11 cellular contexts compared by ENCODE assay signal in genomic region chr16:85057212-85057889, GRCh38. TPM values are rescaled to one million over a fixed set of nuclear protein-coding genes. Genes with fewer than 3 reads are reported as not detected.
DNase-seq lines count a peak whose midpoint lies in the region; ATAC-seq and TF ChIP-seq lines count a peak whose summit lies in the region.
"Had no signal": no experiment of that assay in that cellular context is flagged by ENCODE, and none has a peak within 500 bp of the region (broad histone marks: within the 10 kb centered on the region; RNA-seq: fewer than 3 reads in every experiment).

No MANE protein-coding gene starts in this region.

- H3K36me3 Mint-ChIP-seq in CD4-positive, alpha-beta memory T cell, result peaks cover 0 to 1% of the 10 kb centered on the region in 2 donors
- H3K36me3 Mint-ChIP-seq in activated naive CD8-positive, alpha-beta T cell, result peaks cover 2% of the 10 kb centered on the region
- H3K36me3 Mint-ChIP-seq in mesothelial cell of epicardium, result no peaks in the 10 kb centered on the region

- peaks cover 43% of the 10 kb centered on the region for H3K4me1 ChIP-seq in CD4-positive, alpha-beta memory T cell (ENCODE audit: insufficient read depth, low read length)
- peaks cover 4% of the 10 kb centered on the region for H3K4me1 ChIP-seq in HEK293 (ENCODE audit: control insufficient read depth, insufficient read depth, low read length)
- no peaks in the 10 kb centered on the region for H3K4me1 ChIP-seq in mesendoderm (ENCODE audit: control insufficient read depth, low read depth, low read length)

- H3K27ac ChIP-seq in CD4-positive, alpha-beta memory T cell (ENCODE audit: low read depth, low read length), result peak overlapping the region; percentile 6
- no peak overlapping the region for H3K27ac ChIP-seq in HEK293 (ENCODE audit: extremely low read depth, low read depth, low read length)
- no peak overlapping the region for H3K27ac ChIP-seq in mesendoderm (ENCODE audit: low read depth, low read length)
- H3K27ac ChIP-seq: KMS-11, tibial artery had no signal

- intact Hi-C loops in CD4-positive, alpha-beta memory T cell (cut with micrococcal nuclease), result no loop called here

- H3K4me3 Mint-ChIP-seq in CD4-positive, alpha-beta memory T cell, result peak overlapping the region in 7 of 8 donors; percentile 44 to 84 (median 56)
- H3K4me3 Mint-ChIP-seq in activated naive CD8-positive, alpha-beta T cell, result no peak overlapping the region
- no peak overlapping the region for H3K4me3 Mint-ChIP-seq in mesothelial cell of epicardium

- no peak for ATAC-seq in GM18867 (IDR thresholded peaks at IDR 0.05; ENCODE audit: unreplicated experiment)

- H3K9me3 ChIP-seq in CD4-positive, alpha-beta memory T cell (ENCODE audit: control insufficient read depth in 1 of 2, low read length in 2 of 2), result no peaks in the 10 kb centered on the region
- H3K9me3 ChIP-seq in HEK293 (ENCODE audit: control insufficient read depth, insufficient read depth, low read depth, low read length), result no peaks in the 10 kb centered on the region
- H3K9me3 ChIP-seq: tibial artery had no signal

- H2AK5ac ChIP-seq in mesendoderm (ENCODE audit: low read length), result no peak overlapping the region

- H3K4me1 Mint-ChIP-seq in CD4-positive, alpha-beta memory T cell, result peaks cover 37 to 50% (median 38%) of the 10 kb centered on the region in 4 donors
- H3K4me1 Mint-ChIP-seq in activated naive CD8-positive, alpha-beta T cell (ENCODE audit: low read depth), result peaks cover 64% of the 10 kb centered on the region
- peaks cover 17% of the 10 kb centered on the region for H3K4me1 Mint-ChIP-seq in mesothelial cell of epicardium

- CTCF ChIA-PET in CD4-positive, alpha-beta memory T cell (lab: Charles Lee; ENCODE audit: partially characterized antibody), result interaction anchor here (0.6 to 2.9 kb wide), 7 partner anchors 14 to 106 kb away, joined by 3 to 41 read pairs (median 5); partner anchors contain the start of gene ZDHHC7
- CTCF ChIA-PET in HEK293 (lab: Yijun Ruan, JAX), result interaction anchor here (0.6 to 4.3 kb wide), 9 partner anchors 11 to 545 kb away, joined by 3 to 23 read pairs (median 4); no protein-coding TSS in a partner anchor

- H3K36me3 ChIP-seq in CD4-positive, alpha-beta memory T cell (ENCODE audit: insufficient read depth, low read length), result no peaks in the 10 kb centered on the region
- no peaks in the 10 kb centered on the region for H3K36me3 ChIP-seq in HEK293 (ENCODE audit: control insufficient read depth in 2 of 2, insufficient read depth in 1 of 2, low read length in 2 of 2)
- no peaks in the 10 kb centered on the region for H3K36me3 ChIP-seq in mesendoderm (ENCODE audit: control insufficient read depth, insufficient read depth, low read length)
- H3K36me3 ChIP-seq: tibial artery had no signal

- H3K27me3 ChIP-seq in CD4-positive, alpha-beta memory T cell (ENCODE audit: insufficient read depth, low read length), result no peaks in the 10 kb centered on the region
- H3K27me3 ChIP-seq in mesendoderm (ENCODE audit: insufficient read depth, low read length, poor library complexity), result no peaks in the 10 kb centered on the region
- H3K27me3 ChIP-seq: tibial artery had no signal

- H3K79me1 ChIP-seq in mesendoderm (ENCODE audit: low read length), result no peaks in the 10 kb centered on the region

- POLR2A ChIA-PET in CD4-positive, alpha-beta memory T cell (lab: Charles Lee; ENCODE audit: partially characterized antibody), result interaction anchor here (0.6 to 3.4 kb wide), 7 partner anchors 9 to 72 kb away, joined by 3 to 28 read pairs (median 4); partner anchors contain the start of genes KIAA0513 and ZDHHC7
- POLR2A ChIA-PET in HEK293 (lab: Yijun Ruan, JAX), result interaction anchor here (0.5 kb wide), 1 partner anchor 45 kb away, joined by 3 read pairs; no protein-coding TSS in a partner anchor

- H3K4ac ChIP-seq in mesendoderm (ENCODE audit: low read depth, low read length), result no peak overlapping the region

- no peak overlapping the region for H3K23ac ChIP-seq in mesendoderm (ENCODE audit: low read length)

- no peak overlapping the region for H4K5ac ChIP-seq in mesendoderm (ENCODE audit: low read length)

- no peak overlapping the region for H3K18ac ChIP-seq in mesendoderm (ENCODE audit: low read length)

- no peak overlapping the region for H4K8ac ChIP-seq in mesendoderm (ENCODE audit: low read depth, low read length)

- no peaks in the 10 kb centered on the region for H3K79me2 ChIP-seq in mesendoderm (ENCODE audit: control insufficient read depth, insufficient read depth, low read length)

- no peak overlapping the region for H3K56ac ChIP-seq in mesendoderm (ENCODE audit: low read length)

- H2BK5ac ChIP-seq in mesendoderm (ENCODE audit: low read length), result no peak overlapping the region

- no peak overlapping the region for H3K4me2 ChIP-seq in mesendoderm (ENCODE audit: low read length)
- H3K4me2 ChIP-seq: KMS-11 had no signal

- H3K27me3 Mint-ChIP-seq in CD4-positive, alpha-beta memory T cell, result no peaks in the 10 kb centered on the region
- no peaks in the 10 kb centered on the region for H3K27me3 Mint-ChIP-seq in activated naive CD8-positive, alpha-beta T cell
- H3K27me3 Mint-ChIP-seq in mesothelial cell of epicardium (ENCODE audit: low read depth), result peaks cover 3% of the 10 kb centered on the region

- no CpG with 5 or more reads among the region's 9 CpGs for WGBS in mesendoderm (ENCODE audit: extremely low coverage, insufficient coverage, low lambda C conversion rate)

- no peaks in the 10 kb centered on the region for H3K9me3 Mint-ChIP-seq in CD4-positive, alpha-beta memory T cell
- H3K9me3 Mint-ChIP-seq in activated naive CD8-positive, alpha-beta T cell (ENCODE audit: low read depth), result no peaks in the 10 kb centered on the region
- H3K9me3 Mint-ChIP-seq in mesothelial cell of epicardium, result no peaks in the 10 kb centered on the region

- TF ChIP-seq CTCF in HEK293 (tag by site-specific recombination; IDR thresholded peaks at IDR 0.05), result peak; percentile 57
- TF ChIP-seq CTCF in mesothelial cell of epicardium (IDR thresholded peaks at IDR 0.05; ENCODE audit: unreplicated experiment), result no peak

- no peak overlapping the region for H3K9ac ChIP-seq in mesendoderm (ENCODE audit: low read length)
- H3K9ac ChIP-seq: KMS-11 had no signal

- peak overlapping the region; percentile 84 to 98 (median 95) for H3K27ac Mint-ChIP-seq in CD4-positive, alpha-beta memory T cell
- H3K27ac Mint-ChIP-seq in activated naive CD8-positive, alpha-beta T cell, result peak overlapping the region; percentile 91
- no peak overlapping the region for H3K27ac Mint-ChIP-seq in mesothelial cell of epicardium

- H3K4me3 ChIP-seq in CD4-positive, alpha-beta memory T cell (ENCODE audit: low read length in 2 of 2), result no peak overlapping the region
- no peak overlapping the region for H3K4me3 ChIP-seq in HEK293 (ENCODE audit: low read depth, low read length)
- no peak overlapping the region for H3K4me3 ChIP-seq in mesendoderm (ENCODE audit: low read length)
- H3K4me3 ChIP-seq: tibial artery had no signal

- H2BK120ac ChIP-seq in mesendoderm (ENCODE audit: low read depth, low read length), result no peak overlapping the region

- H2BK15ac ChIP-seq in mesendoderm (replicated peaks; ENCODE audit: low read depth), result no peak overlapping the region

- DNase-seq in CD4-positive, alpha-beta memory T cell, result no peak
- DNase-seq in mesendoderm (peak; percentile 41), UCSD-AML1 (lab: John Stamatoyannopoulos, UW; ENCODE audit: unreplicated experiment) (no peak), NCI-H1436 treated with DMSO at 0.1 percent for 48 hours (lab: John Stamatoyannopoulos, UW) (no peak), mesothelial cell of epicardium (ENCODE audit: low spot score in 2 of 2, unreplicated experiment in 2 of 2) (no peak)
- DNase-seq: retina, tibial artery had no signal

TF ChIP-seq in HEK293, 187 proteins besides CTCF, POLR2A, EP300 and RAD21 (continues in another document):
- TF ChIP-seq ZNF558 (tag by site-specific recombination; IDR thresholded peaks at IDR 0.05) (no peak), ZNF221 (tag by site-specific recombination; IDR thresholded peaks at IDR 0.05; ENCODE audit: borderline replicate concordance) (no peak), ZNF623 (tag by site-specific recombination; IDR thresholded peaks at IDR 0.05) (no peak), ZBTB21 (tag by site-specific recombination; IDR thresholded peaks at IDR 0.05) (no peak), ZNF354C (tag by site-specific recombination; IDR thresholded peaks at IDR 0.05; ENCODE audit: borderline replicate concordance, low read depth) (no peak), ZNF629 (tag by site-specific recombination; IDR thresholded peaks at IDR 0.05) (no peak), ZNF138 (tag by site-specific recombination; IDR thresholded peaks at IDR 0.05; ENCODE audit: borderline replicate concordance) (no peak), BCL6B (tag by site-specific recombination; IDR thresholded peaks at IDR 0.05) (no peak), SALL2 (tag by site-specific recombination; IDR thresholded peaks at IDR 0.05; ENCODE audit: borderline replicate concordance) (no peak), ZNF549 (tag by site-specific recombination; IDR thresholded peaks at IDR 0.05) (no peak), ZNF274 (IDR thresholded peaks at IDR 0.05; ENCODE audit: low read length) (no peak), ZNF274 (tag by site-specific recombination; IDR thresholded peaks at IDR 0.05; ENCODE audit: borderline replicate concordance) (no peak)

RNA-seq across cellular contexts. Expression of gene KIAA0513, which starts 29.8 kb away (rescaled TPM):
- total RNA-seq in CD4-positive, alpha-beta memory T cell, result 10 to 100 TPM; 17.7 to 19.0 TPM
- 10 to 100 TPM in 1 of 2 donors, 1 to 10 TPM in 1; 1.3 to 11.8 TPM for polyA plus RNA-seq in CD4-positive, alpha-beta memory T cell
- 1.8 TPM for polyA plus RNA-seq in mesendoderm (2013, experiment 1 of 2)
- polyA plus RNA-seq in mesendoderm (2013, experiment 2 of 2), result 2.2 TPM
- 6.0 to 7.5 TPM (median 6.8 TPM) in 3 replicates for total RNA-seq in mesothelial cell of epicardium

RNA-seq across cellular contexts. Expression of gene ZDHHC7, which starts 46.0 kb away (rescaled TPM):
- total RNA-seq in CD4-positive, alpha-beta memory T cell, result 10 to 100 TPM; 33.8 to 35.6 TPM
- 10 to 100 TPM; 27.1 to 40.2 TPM for polyA plus RNA-seq in CD4-positive, alpha-beta memory T cell
- 28.5 TPM for polyA plus RNA-seq in mesendoderm (2013, experiment 1 of 2)
- 27.8 TPM for polyA plus RNA-seq in mesendoderm (2013, experiment 2 of 2)
- 45.4 to 47.9 TPM (median 45.7 TPM) in 3 replicates for total RNA-seq in mesothelial cell of epicardium

RNA-seq across cellular contexts. Expression of gene CIBAR2, which starts 54.9 kb away (rescaled TPM):
- total RNA-seq in CD4-positive, alpha-beta memory T cell, result not detected
- not detected for polyA plus RNA-seq in CD4-positive, alpha-beta memory T cell
- 0.07 TPM for polyA plus RNA-seq in mesendoderm (2013, experiment 1 of 2)
- not detected for polyA plus RNA-seq in mesendoderm (2013, experiment 2 of 2)
- total RNA-seq in mesothelial cell of epicardium, result not detected in 3 replicates

Comparison
In these comparisons a context has a peak if more than half of its experiments do, and no peak if none do; other contexts are left out.
1. H3K4me3 Mint-ChIP-seq: peak in CD4-positive, alpha-beta memory T cell (7 of 8); none in activated naive CD8-positive, alpha-beta T cell (single experiment) and mesothelial cell of epicardium (single experiment).